26 cellular contexts compared by ENCODE assay signal in the genomic region with DNA sequence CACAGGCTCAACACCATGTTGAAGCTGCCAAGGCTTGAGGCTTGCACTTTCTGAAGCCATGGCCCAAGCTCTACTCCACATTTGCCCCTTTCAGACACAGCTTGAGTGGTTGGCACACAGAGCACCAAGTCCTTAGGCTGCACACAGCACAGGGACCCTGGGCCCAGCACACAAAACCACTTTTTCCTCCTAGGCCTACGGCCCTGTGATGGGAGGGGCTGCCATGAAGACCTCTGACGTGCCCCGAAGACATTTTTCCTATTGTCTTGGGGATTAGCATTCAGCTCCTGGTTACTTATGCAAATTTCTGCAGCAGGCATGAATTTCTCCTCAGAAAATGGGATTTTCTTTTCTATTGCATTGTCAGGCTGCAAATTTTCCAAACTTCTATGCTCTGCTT.
"Had no signal": no experiment of that assay in that cellular context is flagged by ENCODE, and none has a peak within 500 bp of the region (broad histone marks: within the 10 kb centered on the region; RNA-seq: fewer than 3 reads in every experiment).

No MANE protein-coding gene starts in this region.

- H3K4me1 Mint-ChIP-seq: naive thymus-derived CD4-positive, alpha-beta T cell; natural killer cell; nephron; stimulated activated effector memory CD8-positive, alpha-beta T cell treated with anti-CD3 and anti-CD28 coated beads, Interleukin-12 subunit alpha, Interleukin-12 subunit beta, amount 100 ng/mL, for 72 hours; stimulated activated naive B cell treated with anti-CD40 and anti-IgM and Interleukin-4, amounts not matched to agents 10 μg/mL and 1 μg/mL and 100 μg/mL, for 72 hours had no signal

- H2AFZ ChIP-seq: neural progenitor cell had no signal

- ATAC-seq: naive thymus-derived CD4-positive, alpha-beta T cell; natural killer cell; pancreas; right cardiac atrium; right lobe of liver; stimulated activated effector memory CD8-positive, alpha-beta T cell treated with anti-CD3 and anti-CD28 coated beads, Interleukin-12 subunit alpha, Interleukin-12 subunit beta, amount 100 ng/mL, for 72 hours; stimulated activated naive B cell treated with anti-CD40 and anti-IgM and Interleukin-4, amounts not matched to agents 10 μg/mL and 1 μg/mL and 100 μg/mL, for 72 hours; upper lobe of right lung had no signal

- H3K27me3 Mint-ChIP-seq: naive thymus-derived CD4-positive, alpha-beta T cell; stimulated activated naive B cell treated with anti-CD40 and anti-IgM and Interleukin-4, amounts not matched to agents 10 μg/mL and 1 μg/mL and 100 μg/mL, for 72 hours; stimulated activated naive CD8-positive, alpha-beta T cell treated with anti-CD3 and anti-CD28 coated beads, Interleukin-15, Interleukin-2, amounts not matched to agents 100 ng/mL and 50 ng/mL, for 24 hours; type B pancreatic cell had no signal

- H3K27ac ChIP-seq: neural progenitor cell, pancreas, prostate gland, right lobe of liver, sigmoid colon, stomach, thoracic aorta, tibial artery, transverse colon, upper lobe of right lung, uterus had no signal

- H3K27ac Mint-ChIP-seq: naive thymus-derived CD4-positive, alpha-beta T cell; natural killer cell; nephron; neural progenitor cell; stimulated activated effector memory CD8-positive, alpha-beta T cell treated with anti-CD3 and anti-CD28 coated beads, Interleukin-12 subunit alpha, Interleukin-12 subunit beta, amount 100 ng/mL, for 72 hours; stimulated activated naive B cell treated with anti-CD40 and anti-IgM and Interleukin-4, amounts not matched to agents 10 μg/mL and 1 μg/mL and 100 μg/mL, for 72 hours; stimulated activated naive CD8-positive, alpha-beta T cell treated with anti-CD3 and anti-CD28 coated beads, Interleukin-15, Interleukin-2, amounts not matched to agents 100 ng/mL and 50 ng/mL, for 24 hours; type B pancreatic cell had no signal

- H3K9ac ChIP-seq: neural progenitor cell had no signal

- H3K36me3 Mint-ChIP-seq: naive thymus-derived CD4-positive, alpha-beta T cell; natural killer cell; stimulated activated effector memory CD8-positive, alpha-beta T cell treated with anti-CD3 and anti-CD28 coated beads, Interleukin-12 subunit alpha, Interleukin-12 subunit beta, amount 100 ng/mL, for 72 hours; stimulated activated naive B cell treated with anti-CD40 and anti-IgM and Interleukin-4, amounts not matched to agents 10 μg/mL and 1 μg/mL and 100 μg/mL, for 72 hours; type B pancreatic cell had no signal

- H3K9me3 ChIP-seq: pancreas, prostate gland, right lobe of liver, sigmoid colon, stomach, thoracic aorta, tibial artery, transverse colon, upper lobe of right lung, uterus had no signal

- H3K27me3 ChIP-seq: neural progenitor cell, pancreas, right lobe of liver, sigmoid colon, stomach, tibial artery, transverse colon, upper lobe of right lung, uterus had no signal

- DNase-seq: naive thymus-derived CD4-positive, alpha-beta T cell; natural killer cell; occipital lobe; pancreas; right cardiac atrium; right lobe of liver; sigmoid colon; small intestine; stimulated activated CD4-positive, alpha-beta T cell treated with anti-CD3 and anti-CD28 coated beads, Interleukin-15, amount 100 ng/mL, for 24 hours; stimulated activated CD4-positive, alpha-beta T cell treated with anti-CD3 and anti-CD28 coated beads, Interleukin-2, amount 100 ng/mL, for 24 hours; stimulated activated CD4-positive, alpha-beta T cell treated with anti-CD3 and anti-CD28 coated beads, Interleukin-2, amount 100 ng/mL, for 48 hours; stimulated activated CD4-positive, alpha-beta T cell treated with anti-CD3 and anti-CD28 coated beads, Interleukin-4, amount 100 ng/mL, for 24 hours; stimulated activated naive B cell treated with anti-CD40 and anti-IgM and Interleukin-4, amounts not matched to agents 10 μg/mL and 1 μg/mL and 100 μg/mL, for 72 hours; stimulated activated naive CD4-positive, alpha-beta T cell treated with Interleukin-2 at 50 U/mL for 16 hours; stomach; tibial artery; transverse colon; upper lobe of right lung; uterus had no signal

- H3K36me3 ChIP-seq: neural progenitor cell, pancreas, prostate gland, right lobe of liver, sigmoid colon, stomach, thoracic aorta, tibial artery, transverse colon, upper lobe of right lung, uterus had no signal

- H3K4me2 ChIP-seq: neural progenitor cell had no signal

- H3K4me3 Mint-ChIP-seq: naive thymus-derived CD4-positive, alpha-beta T cell; natural killer cell; nephron; neural progenitor cell; stimulated activated effector memory CD8-positive, alpha-beta T cell treated with anti-CD3 and anti-CD28 coated beads, Interleukin-12 subunit alpha, Interleukin-12 subunit beta, amount 100 ng/mL, for 72 hours; stimulated activated naive B cell treated with anti-CD40 and anti-IgM and Interleukin-4, amounts not matched to agents 10 μg/mL and 1 μg/mL and 100 μg/mL, for 72 hours; stimulated activated naive CD8-positive, alpha-beta T cell treated with anti-CD3 and anti-CD28 coated beads, Interleukin-15, Interleukin-2, amounts not matched to agents 100 ng/mL and 50 ng/mL, for 24 hours; type B pancreatic cell had no signal

- H3K4me1 ChIP-seq: neural progenitor cell, pancreas, prostate gland, right lobe of liver, sigmoid colon, stomach, tibial artery, transverse colon, upper lobe of right lung, uterus had no signal

- H3K4me3 ChIP-seq: neural progenitor cell, pancreas, prostate gland, right lobe of liver, sigmoid colon, stomach, thoracic aorta, tibial artery, transverse colon, upper lobe of right lung, uterus had no signal
